Comparison of ENCODE assay signal across 12 cellular contexts in genomic region chr16:84663433-84664101, GRCh38. TPM values are rescaled to one million over a fixed set of nuclear protein-coding genes. Genes with fewer than 3 reads are reported as not detected.
A peak's percentile ranks its signal among the peaks of the same experiment; 100 is the strongest.
DNase-seq lines count a peak whose midpoint lies in the region; ATAC-seq and TF ChIP-seq lines count a peak whose summit lies in the region.
"Had no signal": no experiment of that assay in that cellular context is flagged by ENCODE, and none has a peak within 500 bp of the region (broad histone marks: within the 10 kb centered on the region; RNA-seq: fewer than 3 reads in every experiment).

No MANE protein-coding gene starts in this region.

- DNase-seq in DMS79 (lab: John Stamatoyannopoulos, UW) (peak; percentile 64), NCI-H526 treated with DMSO at 0.1 percent for 48 hours (lab: John Stamatoyannopoulos, UW) (peak; percentile 81), hepatic stellate cell (ENCODE audit: low spot score) (no peak), NCI-H1105 treated with DMSO at 0.1 percent for 48 hours (lab: John Stamatoyannopoulos, UW) (no peak), sigmoid colon (no peak)
- DNase-seq in stimulated activated CD4-positive, alpha-beta T cell treated with anti-CD3 and anti-CD28 coated beads, Interleukin-12 subunit alpha, Interleukin-12 subunit beta, amount 100 ng/mL, for 4 hours: no peak
- DNase-seq: activated CD4-positive, CD25-positive, alpha-beta regulatory T cell; activated effector memory CD4-positive, alpha-beta T cell treated with Interleukin-2 at 50 U/mL for 16 hours; NCI-H1048; retina had no signal

- H3K9me3 ChIP-seq in sigmoid colon: no peaks in the 10 kb centered on the region

- no peak for TF ChIP-seq POLR2A in sigmoid colon (IDR thresholded peaks at IDR 0.05)

- intact Hi-C loops in sigmoid colon (cut with DNase I): no loop called here

- WGBS in sigmoid colon, 2 donors: 76 to 84% methylated on average over 9 of the region's 9 CpGs

- ATAC-seq in GM19324 (IDR thresholded peaks at IDR 0.05; ENCODE audit: low FRiP score, unreplicated experiment) (peak; percentile 74), HG02763 (IDR thresholded peaks at IDR 0.05; ENCODE audit: unreplicated experiment) (peak; percentile 78)

- H3K27me3 ChIP-seq in sigmoid colon: no peaks in the 10 kb centered on the region

- TF ChIP-seq CTCF in sigmoid colon (IDR thresholded peaks at IDR 0.05): no peak

- H3K4me3 ChIP-seq in sigmoid colon: no peak overlapping the region

- no peak for TF ChIP-seq EP300 in sigmoid colon (IDR thresholded peaks at IDR 0.05)

- H3K36me3 ChIP-seq in sigmoid colon: peaks cover 16 to 83% (median 46%) of the 10 kb centered on the region in 4 donors

- H3K27ac ChIP-seq in sigmoid colon: no peak overlapping the region

- H3K4me1 ChIP-seq in sigmoid colon: peaks cover 0 to 4% (median 0%) of the 10 kb centered on the region in 4 donors

RNA-seq across cellular contexts. Expression of gene KLHL36, which starts 15.3 kb away (rescaled TPM):
- total RNA-seq in sigmoid colon: 10 to 100 TPM; 40.0 to 45.9 (median 43.3) TPM
- 10 to 100 TPM; 14.4 to 30.6 (median 15.0) TPM for polyA plus RNA-seq in sigmoid colon

RNA-seq across cellular contexts. Expression of gene USP10, which starts 36.2 kb away (rescaled TPM):
- 10 to 100 TPM; 43.9 to 64.3 (median 53.1) TPM for total RNA-seq in sigmoid colon
- 10 to 100 TPM; 17.1 to 36.7 (median 31.2) TPM for polyA plus RNA-seq in sigmoid colon

RNA-seq across cellular contexts. Expression of gene COTL1, which starts 45.7 kb away (rescaled TPM):
- total RNA-seq in sigmoid colon: 10 to 100 TPM; 34.6 to 48.6 (median 37.8) TPM
- 100 to 1,000 TPM in 1 of 3 donors, 10 to 100 TPM in 2; 60.1 to 160 (median 96.6) TPM for polyA plus RNA-seq in sigmoid colon

Comparison
In these comparisons a context has a peak if more than half of its experiments do, and no peak if none do; other contexts are left out.
1. DNase-seq: peak in DMS79 (single experiment) and NCI-H526 treated with DMSO at 0.1 percent for 48 hours (single experiment); none in hepatic stellate cell (single experiment), NCI-H1105 treated with DMSO at 0.1 percent for 48 hours (single experiment), sigmoid colon (single experiment) and stimulated activated CD4-positive, alpha-beta T cell treated with anti-CD3 and anti-CD28 coated beads, Interleukin-12 subunit alpha, Interleukin-12 subunit beta, amount 100 ng/mL, for 4 hours (single experiment).